Comparison of ENCODE assay signal across 2 cellular contexts in the genomic region with DNA sequence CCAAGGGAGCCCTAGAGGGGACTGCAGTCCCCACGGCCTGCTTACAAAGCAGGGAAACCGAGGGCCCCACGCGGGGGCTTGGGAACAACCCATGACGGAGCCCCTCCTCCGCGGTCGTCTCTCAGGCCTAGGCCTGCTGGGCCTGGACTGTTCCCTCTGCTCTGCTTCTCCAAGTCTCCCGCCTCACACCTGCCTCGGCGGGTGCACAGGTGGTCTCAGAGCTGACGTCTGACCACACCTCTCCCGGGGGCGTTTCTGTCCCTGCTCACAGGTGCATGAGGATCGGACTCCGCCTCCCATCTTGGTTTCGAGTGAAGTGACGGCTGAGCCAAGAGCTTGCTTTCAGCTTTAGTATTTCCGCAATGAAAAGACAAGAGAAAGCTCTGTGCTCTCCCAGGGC.
TF ChIP-seq lines count a peak whose summit lies in the region.

No MANE protein-coding gene starts in this region.

TF ChIP-seq in SK-N-SH, 30 proteins besides CTCF, POLR2A, EP300 and RAD21 (continued from another document):
- TF ChIP-seq TCF12 (IDR thresholded peaks at IDR 0.05) (no peak), NFIC (IDR thresholded peaks at IDR 0.05; ENCODE audit: borderline replicate concordance) (no peak), POLR2AphosphoS5 (IDR thresholded peaks at IDR 0.05; ENCODE audit: low read depth, low read length) (no peak), JUND (IDR thresholded peaks at IDR 0.05) (no peak)
- TF ChIP-seq, protein P1, sequence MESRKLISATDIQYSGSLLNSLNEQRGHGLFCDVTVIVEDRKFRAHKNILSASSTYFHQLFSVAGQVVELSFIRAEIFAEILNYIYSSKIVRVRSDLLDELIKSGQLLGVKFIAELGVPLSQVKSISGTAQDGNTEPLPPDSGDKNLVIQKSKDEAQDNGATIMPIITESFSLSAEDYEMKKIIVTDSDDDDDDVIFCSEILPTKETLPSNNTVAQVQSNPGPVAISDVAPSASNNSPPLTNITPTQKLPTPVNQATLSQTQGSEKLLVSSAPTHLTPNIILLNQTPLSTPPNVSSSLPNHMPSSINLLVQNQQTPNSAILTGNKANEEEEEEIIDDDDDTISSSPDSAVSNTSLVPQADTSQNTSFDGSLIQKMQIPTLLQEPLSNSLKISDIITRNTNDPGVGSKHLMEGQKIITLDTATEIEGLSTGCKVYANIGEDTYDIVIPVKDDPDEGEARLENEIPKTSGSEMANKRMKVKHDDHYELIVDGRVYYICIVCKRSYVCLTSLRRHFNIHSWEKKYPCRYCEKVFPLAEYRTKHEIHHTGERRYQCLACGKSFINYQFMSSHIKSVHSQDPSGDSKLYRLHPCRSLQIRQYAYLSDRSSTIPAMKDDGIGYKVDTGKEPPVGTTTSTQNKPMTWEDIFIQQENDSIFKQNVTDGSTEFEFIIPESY (IDR thresholded peaks at IDR 0.05; ENCODE audit: borderline replicate concordance, low read depth), result no peak

TF ChIP-seq in SK-N-SH treated with all-trans-retinoic acid at 6 μM for 48 hours, 23 proteins besides CTCF, POLR2A, EP300 and RAD21 (continued from another document):
- TF ChIP-seq, protein P2, sequence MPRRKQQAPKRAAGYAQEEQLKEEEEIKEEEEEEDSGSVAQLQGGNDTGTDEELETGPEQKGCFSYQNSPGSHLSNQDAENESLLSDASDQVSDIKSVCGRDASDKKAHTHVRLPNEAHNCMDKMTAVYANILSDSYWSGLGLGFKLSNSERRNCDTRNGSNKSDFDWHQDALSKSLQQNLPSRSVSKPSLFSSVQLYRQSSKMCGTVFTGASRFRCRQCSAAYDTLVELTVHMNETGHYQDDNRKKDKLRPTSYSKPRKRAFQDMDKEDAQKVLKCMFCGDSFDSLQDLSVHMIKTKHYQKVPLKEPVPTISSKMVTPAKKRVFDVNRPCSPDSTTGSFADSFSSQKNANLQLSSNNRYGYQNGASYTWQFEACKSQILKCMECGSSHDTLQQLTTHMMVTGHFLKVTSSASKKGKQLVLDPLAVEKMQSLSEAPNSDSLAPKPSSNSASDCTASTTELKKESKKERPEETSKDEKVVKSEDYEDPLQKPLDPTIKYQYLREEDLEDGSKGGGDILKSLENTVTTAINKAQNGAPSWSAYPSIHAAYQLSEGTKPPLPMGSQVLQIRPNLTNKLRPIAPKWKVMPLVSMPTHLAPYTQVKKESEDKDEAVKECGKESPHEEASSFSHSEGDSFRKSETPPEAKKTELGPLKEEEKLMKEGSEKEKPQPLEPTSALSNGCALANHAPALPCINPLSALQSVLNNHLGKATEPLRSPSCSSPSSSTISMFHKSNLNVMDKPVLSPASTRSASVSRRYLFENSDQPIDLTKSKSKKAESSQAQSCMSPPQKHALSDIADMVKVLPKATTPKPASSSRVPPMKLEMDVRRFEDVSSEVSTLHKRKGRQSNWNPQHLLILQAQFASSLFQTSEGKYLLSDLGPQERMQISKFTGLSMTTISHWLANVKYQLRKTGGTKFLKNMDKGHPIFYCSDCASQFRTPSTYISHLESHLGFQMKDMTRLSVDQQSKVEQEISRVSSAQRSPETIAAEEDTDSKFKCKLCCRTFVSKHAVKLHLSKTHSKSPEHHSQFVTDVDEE (CRISPR knock-in tag; IDR thresholded peaks at IDR 0.05), result no peak
- no peak for TF ChIP-seq ZNF565 (CRISPR knock-in tag; conservative IDR thresholded peaks at IDR 0.05; ENCODE audit: low read depth)
TF ChIP-seq in SK-N-SH treated with all-trans-retinoic acid at 6 μM for 48 hours: peak in this region for 0.
